18 cellular contexts compared by ENCODE assay signal in genomic region chr11:12901272-12901671, GRCh38.
DNase-seq lines count a peak whose midpoint lies in the region; ATAC-seq, FAIRE-seq and TF ChIP-seq lines count a peak whose summit lies in the region.
"Had no signal": no experiment of that assay in that cellular context is flagged by ENCODE, and none has a peak within 500 bp of the region (broad histone marks: within the 10 kb centered on the region; RNA-seq: fewer than 3 reads in every experiment).

No MANE protein-coding gene starts in this region.

- no peak overlapping the region for H3K9ac ChIP-seq in GM12878 (ENCODE audit: control insufficient read depth, insufficient read depth, low read length)

- H3K4me1 ChIP-seq in GM12878 (ENCODE audit: control insufficient read depth, insufficient read depth, low read length) (no peaks in the 10 kb centered on the region), psoas muscle (peaks cover 34% of the 10 kb centered on the region)
- H3K4me1 ChIP-seq in CD4-positive, alpha-beta memory T cell (ENCODE audit: insufficient read depth, low read length) = no peaks in the 10 kb centered on the region
- H3K4me1 ChIP-seq: prostate gland had no signal

- CTCF ChIA-PET in GM12878 (lab: Yijun Ruan, JAX) = interaction anchor here (0.6 to 1.8 kb wide), 4 partner anchors 13 to 570 kb away, joined by 3 to 5 read pairs (median 3); no protein-coding TSS in a partner anchor
- CTCF ChIA-PET in CD4-positive, alpha-beta memory T cell (lab: Charles Lee; ENCODE audit: partially characterized antibody) = interaction anchor here (0.6 to 1.0 kb wide), 2 partner anchors 570 to 612 kb away, joined by 3 to 4 read pairs; no protein-coding TSS in a partner anchor

- H3K4me1 Mint-ChIP-seq in CD4-positive, alpha-beta memory T cell = peaks cover 0 to 3% (median 0%) of the 10 kb centered on the region in 4 donors
- H3K4me1 Mint-ChIP-seq in T-helper 2 cell treated with Interferon-gamma antibody and Interleukin-4, amounts not matched to agents 5 μg/mL and 100 μg/mL, for 36 hours (ENCODE audit: low read depth) = no peaks in the 10 kb centered on the region

- H3K4me3 Mint-ChIP-seq in CD4-positive, alpha-beta memory T cell = no peak overlapping the region
- no peak overlapping the region for H3K4me3 Mint-ChIP-seq in T-helper 2 cell treated with Interferon-gamma antibody and Interleukin-4, amounts not matched to agents 5 μg/mL and 100 μg/mL, for 36 hours
- H3K4me3 Mint-ChIP-seq: activated CD4-positive, alpha-beta memory T cell treated with anti-CD3 and anti-CD28 coated beads for 36 hours had no signal

- H3K9me3 ChIP-seq in GM12878 (replicated peaks; ENCODE audit: control insufficient read depth, insufficient read depth, low read length) (no peaks in the 10 kb centered on the region), psoas muscle (no peaks in the 10 kb centered on the region)
- no peaks in the 10 kb centered on the region for H3K9me3 ChIP-seq in CD4-positive, alpha-beta memory T cell (ENCODE audit: control insufficient read depth in 1 of 2, low read length in 2 of 2)
- H3K9me3 ChIP-seq: prostate gland had no signal

- no peaks in the 10 kb centered on the region for H3K79me2 ChIP-seq in GM12878 (ENCODE audit: control insufficient read depth, insufficient read depth, low read length)

- TF ChIP-seq POLR2A in GM12878 (IDR thresholded peaks at IDR 0.05; ENCODE audit: low read depth, low read length) = no peak

- H3K27me3 ChIP-seq in GM12878 (replicated peaks in 1 of 2; ENCODE audit: control insufficient read depth in 2 of 2, insufficient read depth in 2 of 2, low read length in 1 of 2) (no peaks in the 10 kb centered on the region; a peak in 1 of 4 replicates), psoas muscle (ENCODE audit: insufficient read depth in 3 of 3, low read length in 2 of 3) (no peaks in the 10 kb centered on the region)
- no peaks in the 10 kb centered on the region for H3K27me3 ChIP-seq in CD4-positive, alpha-beta memory T cell (ENCODE audit: insufficient read depth, low read length)

- TF ChIP-seq EP300 in GM12878 (IDR thresholded peaks at IDR 0.05; ENCODE audit: borderline replicate concordance in 1 of 2, control insufficient read depth in 1 of 2, low read depth in 2 of 2, low read length in 2 of 2) = no peak

- no peak overlapping the region for H3K27ac Mint-ChIP-seq in CD4-positive, alpha-beta memory T cell
- no peak overlapping the region for H3K27ac Mint-ChIP-seq in T-helper 2 cell treated with Interferon-gamma antibody and Interleukin-4, amounts not matched to agents 5 μg/mL and 100 μg/mL, for 36 hours
- H3K27ac Mint-ChIP-seq: activated CD4-positive, alpha-beta memory T cell treated with anti-CD3 and anti-CD28 coated beads for 36 hours had no signal

- H4K20me1 ChIP-seq in GM12878 (ENCODE audit: control insufficient read depth, insufficient read depth) = no peaks in the 10 kb centered on the region

- peak; percentile 55 for ATAC-seq in GM18867 (IDR thresholded peaks at IDR 0.05; ENCODE audit: unreplicated experiment)
- ATAC-seq in HG03378 (IDR thresholded peaks at IDR 0.05; ENCODE audit: unreplicated experiment) = peak; percentile 51
- ATAC-seq in GM12878 = peak; percentile 80
- no peak for ATAC-seq in psoas muscle

- RAD21 ChIA-PET in GM12878 (lab: Charles Lee; ENCODE audit: unreplicated experiment) = no interaction called here

- no TSS peak for BruUV-seq in GM12878 (replicated peaks; lab: Mats Ljungman, UMichigan)

- WGBS in GM12878 (ENCODE audit: insufficient coverage, insufficient replicate concordance, low lambda C conversion rate, missing lambda C conversion rate) = 55% methylated on average over 1 of the region's 1 CpG
- WGBS in psoas muscle, 3 donors = 92 to 97% (median 97%) methylated on average over 1 of the region's 1 CpG

- TF ChIP-seq CTCF in GM12878 (IDR thresholded peaks at IDR 0.05 in 2 of 3, conservative IDR thresholded peaks at IDR 0.05 in 1 of 3; ENCODE audit: control insufficient read depth in 2 of 3, extremely low read depth in 1 of 3, insufficient read depth in 1 of 3, low read depth in 3 of 3, low read length in 3 of 3) (no peak), psoas muscle (IDR thresholded peaks at IDR 0.05) (no peak)

- SMC1A ChIA-PET in GM12878 (lab: Charles Lee; ENCODE audit: uncharacterized antibody, unreplicated experiment) = no interaction called here

- H3K4me3 ChIP-seq in GM12878 = no peak overlapping the region
- no peak overlapping the region for H3K4me3 ChIP-seq in psoas muscle
- H3K4me3 ChIP-seq in CD4-positive, alpha-beta memory T cell (ENCODE audit: low read length in 2 of 2) = no peak overlapping the region
- H3K4me3 ChIP-seq: prostate gland had no signal

- H3K4me2 ChIP-seq in GM12878 (ENCODE audit: control insufficient read depth, insufficient read depth) = no peak overlapping the region

- intact Hi-C loops in GM12878 (cut with micrococcal nuclease; ENCODE audit: unreplicated experiment) (no loop called here), psoas muscle (cut with DNase I) (no loop called here)
- intact Hi-C loops in CD4-positive, alpha-beta memory T cell (cut with micrococcal nuclease) = no loop called here

- no peaks in the 10 kb centered on the region for H3K9me3 Mint-ChIP-seq in CD4-positive, alpha-beta memory T cell
- H3K9me3 Mint-ChIP-seq in T-helper 2 cell treated with Interferon-gamma antibody and Interleukin-4, amounts not matched to agents 5 μg/mL and 100 μg/mL, for 36 hours = no peaks in the 10 kb centered on the region
- H3K9me3 Mint-ChIP-seq: activated CD4-positive, alpha-beta memory T cell treated with anti-CD3 and anti-CD28 coated beads for 36 hours had no signal

- H3K36me3 ChIP-seq in GM12878 (ENCODE audit: control insufficient read depth in 2 of 2, insufficient read depth in 2 of 2, low read length in 1 of 2) (no peaks in the 10 kb centered on the region), psoas muscle (ENCODE audit: insufficient read depth in 1 of 2, low read depth in 1 of 2) (peaks cover 11 to 17% of the 10 kb centered on the region in 2 donors)
- H3K36me3 ChIP-seq in CD4-positive, alpha-beta memory T cell (ENCODE audit: insufficient read depth, low read length) = no peaks in the 10 kb centered on the region

- no peak for TF ChIP-seq RAD21 in GM12878 (IDR thresholded peaks at IDR 0.05; ENCODE audit: insufficient read depth, low read depth, low read length)

- H3K36me3 Mint-ChIP-seq in CD4-positive, alpha-beta memory T cell = no peaks in the 10 kb centered on the region
- no peaks in the 10 kb centered on the region for H3K36me3 Mint-ChIP-seq in T-helper 2 cell treated with Interferon-gamma antibody and Interleukin-4, amounts not matched to agents 5 μg/mL and 100 μg/mL, for 36 hours (ENCODE audit: low read depth)
- H3K36me3 Mint-ChIP-seq: activated CD4-positive, alpha-beta memory T cell treated with anti-CD3 and anti-CD28 coated beads for 36 hours had no signal

- DNase-seq in GM12878 (ENCODE audit: low read depth, low spot score) = peak; percentile 12
- DNase-seq in psoas muscle = no peak
- DNase-seq in CD4-positive, alpha-beta memory T cell = no peak
- no peak for DNase-seq in NCI-H1105 treated with DMSO at 0.1 percent for 48 hours (lab: John Stamatoyannopoulos, UW)
- no peak for DNase-seq in T-helper 2 cell treated with Interferon-gamma antibody and Interleukin-4, amounts not matched to agents 5 μg/mL and 100 μg/mL, for 36 hours (ENCODE audit: low spot score)
- DNase-seq in NCI-H1694 (lab: John Stamatoyannopoulos, UW) = no peak
- DNase-seq: activated CD4-positive, alpha-beta memory T cell treated with anti-CD3 and anti-CD28 coated beads for 36 hours; anterior cingulate cortex; C1 segment of cervical spinal cord; islet precursor cell; NCI-H1417 treated with DMSO at 0.1 percent for 48 hours; NCI-H510A treated with DMSO at 0.1 percent for 48 hours; RPMI8226; stimulated activated CD4-positive, alpha-beta T cell treated with anti-CD3 and anti-CD28 coated beads, Interleukin-4, amount 100 ng/mL, for 24 hours; stimulated activated naive CD4-positive, alpha-beta T cell had no signal

- H3K27ac ChIP-seq in GM12878 (ENCODE audit: control insufficient read depth, insufficient read depth) (no peak overlapping the region), psoas muscle (peak overlapping the region; percentile 93)
- no peak overlapping the region for H3K27ac ChIP-seq in CD4-positive, alpha-beta memory T cell (ENCODE audit: low read depth, low read length)
- H3K27ac ChIP-seq: prostate gland had no signal

- in situ Hi-C loops in GM12878 (cut with MboI) = no loop called here

- no peak for FAIRE-seq in GM12878 (lab: Jason Lieb, UNC)

- POLR2A ChIA-PET in GM12878 (lab: Charles Lee) = no interaction called here
- POLR2A ChIA-PET in CD4-positive, alpha-beta memory T cell (lab: Charles Lee; ENCODE audit: partially characterized antibody) = no interaction called here

- H2AFZ ChIP-seq in GM12878 (ENCODE audit: control insufficient read depth, low read depth, low read length) = no peak overlapping the region; the same call in 1 of the 2 replicates

- H3K27me3 Mint-ChIP-seq in CD4-positive, alpha-beta memory T cell = peaks cover 4 to 12% of the 10 kb centered on the region in 2 donors
- H3K27me3 Mint-ChIP-seq in T-helper 2 cell treated with Interferon-gamma antibody and Interleukin-4, amounts not matched to agents 5 μg/mL and 100 μg/mL, for 36 hours (ENCODE audit: low read depth) = peaks cover 2% of the 10 kb centered on the region
- H3K27me3 Mint-ChIP-seq: activated CD4-positive, alpha-beta memory T cell treated with anti-CD3 and anti-CD28 coated beads for 36 hours had no signal

TF ChIP-seq in GM12878, 131 proteins besides CTCF, POLR2A, EP300 and RAD21:
- TF ChIP-seq ESRRA (IDR thresholded peaks at IDR 0.05; ENCODE audit: low read length) (no peak), MEF2B (IDR thresholded peaks at IDR 0.05; ENCODE audit: partially characterized antibody, poor library complexity, severe bottlenecking) (peak; percentile 69), SPI1 (IDR thresholded peaks at IDR 0.05; ENCODE audit: borderline replicate concordance, insufficient read depth, low read depth, low read length) (peak; percentile 54; the same call in 1 of the 2 replicates), BACH1 (IDR thresholded peaks at IDR 0.05; ENCODE audit: borderline replicate concordance) (no peak), HDGF (IDR thresholded peaks at IDR 0.05) (no peak), TBL1XR1 (IDR thresholded peaks at IDR 0.05; ENCODE audit: low read depth, low read length) (no peak)
- TF ChIP-seq, protein P1, sequence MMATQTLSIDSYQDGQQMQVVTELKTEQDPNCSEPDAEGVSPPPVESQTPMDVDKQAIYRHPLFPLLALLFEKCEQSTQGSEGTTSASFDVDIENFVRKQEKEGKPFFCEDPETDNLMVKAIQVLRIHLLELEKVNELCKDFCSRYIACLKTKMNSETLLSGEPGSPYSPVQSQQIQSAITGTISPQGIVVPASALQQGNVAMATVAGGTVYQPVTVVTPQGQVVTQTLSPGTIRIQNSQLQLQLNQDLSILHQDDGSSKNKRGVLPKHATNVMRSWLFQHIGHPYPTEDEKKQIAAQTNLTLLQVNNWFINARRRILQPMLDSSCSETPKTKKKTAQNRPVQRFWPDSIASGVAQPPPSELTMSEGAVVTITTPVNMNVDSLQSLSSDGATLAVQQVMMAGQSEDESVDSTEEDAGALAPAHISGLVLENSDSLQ (IDR thresholded peaks at IDR 0.05) = peak; percentile 42

Comparison
In these comparisons a context has a peak if more than half of its experiments do, and no peak if none do; other contexts are left out.
1. ATAC-seq: peak in GM18867 (single experiment), HG03378 (single experiment) and GM12878 (single experiment); none in psoas muscle (0 of 4).